ENCODE assay signal across 10 cellular contexts in genomic region chr7:117110480-117111315, GRCh38.
DNase-seq lines count a peak whose midpoint lies in the region; ATAC-seq, FAIRE-seq and TF ChIP-seq lines count a peak whose summit lies in the region.
"Had no signal": no experiment of that assay in that cellular context is flagged by ENCODE, and none has a peak within 500 bp of the region (broad histone marks: within the 10 kb centered on the region; RNA-seq: fewer than 3 reads in every experiment).

No MANE protein-coding gene starts in this region.

- H3K36me3 Mint-ChIP-seq in activated naive CD4-positive, alpha-beta T cell treated with anti-CD3 and anti-CD28 coated beads, Interleukin-2, amount 50 U/mL, for 72 hours: peaks cover 6 to 7% of the 10 kb centered on the region in 2 donors
- H3K36me3 Mint-ChIP-seq in Caco-2 (ENCODE audit: insufficient read depth, unreplicated experiment): peaks cover 15% of the 10 kb centered on the region

- peak; percentile 97 for ATAC-seq in GM21529 (IDR thresholded peaks at IDR 0.05; ENCODE audit: unreplicated experiment)
- peak; percentile 97 for ATAC-seq in activated naive CD4-positive, alpha-beta T cell treated with anti-CD3 and anti-CD28 coated beads, Interleukin-2, amount 50 U/mL, for 72 hours

- peak overlapping the region in 1 of 2 donors; percentile 81 for H3K27ac Mint-ChIP-seq in activated naive CD4-positive, alpha-beta T cell treated with anti-CD3 and anti-CD28 coated beads, Interleukin-2, amount 50 U/mL, for 72 hours
- no peak overlapping the region for H3K27ac Mint-ChIP-seq in Caco-2 (ENCODE audit: unreplicated experiment)

- H3F3A ChIP-seq in MM.1S (ENCODE audit: insufficient read depth, low read length): peaks cover 15% of the 10 kb centered on the region

- no peaks in the 10 kb centered on the region for H3K9me3 ChIP-seq in MM.1S (replicated peaks; ENCODE audit: insufficient read depth, low read length)
- H3K9me3 ChIP-seq in Caco-2: no peaks in the 10 kb centered on the region

- H3K4me1 Mint-ChIP-seq in Caco-2 (ENCODE audit: low read depth, unreplicated experiment): no peaks in the 10 kb centered on the region

- H2AFZ ChIP-seq in MM.1S (ENCODE audit: low read length): peak overlapping the region; percentile 57

- H3K9me2 ChIP-seq in MM.1S (replicated peaks; ENCODE audit: insufficient read depth, low read length): no peaks in the 10 kb centered on the region

- peaks cover 3% of the 10 kb centered on the region; the same call in 1 of the 2 replicates for H4K20me1 ChIP-seq in MM.1S (ENCODE audit: insufficient read depth, low read length)

- DNase-seq in GM12891 (ENCODE audit: insufficient read length, low spot score) (peak; percentile 22), MM.1S (peak; percentile 91), coronary artery (ENCODE audit: low spot score) (no peak), NCI-H128 (lab: John Stamatoyannopoulos, UW; ENCODE audit: unreplicated experiment) (no peak), Caco-2 (no peak)
- DNase-seq in activated naive CD4-positive, alpha-beta T cell treated with anti-CD3 and anti-CD28 coated beads, Interleukin-2, amount 50 U/mL, for 72 hours (ENCODE audit: low spot score in 2 of 2): peak in 1 of 2 donors; percentile 38
- DNase-seq in stimulated activated CD4-positive, alpha-beta T cell treated with anti-CD3 and anti-CD28 coated beads, Interleukin-15, amount 100 ng/mL, for 1 hour (ENCODE audit: low read depth in 1 of 2, low spot score in 1 of 2): peak; percentile 10 to 12

- H3K27me3 Mint-ChIP-seq in Caco-2 (ENCODE audit: insufficient read depth, unreplicated experiment): no peaks in the 10 kb centered on the region

- TF ChIP-seq CTCF in MM.1S (IDR thresholded peaks at IDR 0.05; ENCODE audit: low read length) (no peak), coronary artery (IDR thresholded peaks at IDR 0.05) (no peak), Caco-2 (IDR thresholded peaks at IDR 0.05; ENCODE audit: insufficient read depth in 1 of 2, low read depth in 1 of 2, low read length in 1 of 2, severe bottlenecking in 1 of 2, unreplicated experiment in 1 of 2) (no peak)

- H3K4me2 ChIP-seq in MM.1S (ENCODE audit: low read depth, low read length): peak overlapping the region; percentile 80

- H3K27me3 ChIP-seq in MM.1S (replicated peaks; ENCODE audit: insufficient read depth, low read length): no peaks in the 10 kb centered on the region
- no peaks in the 10 kb centered on the region for H3K27me3 ChIP-seq in Caco-2 (replicated peaks; ENCODE audit: control insufficient read depth, insufficient read depth, low read length)

- CTCF ChIA-PET in Caco-2 (lab: Charles Lee): no interaction called here

- no peak for TF ChIP-seq POLR2A in GM12891 (IDR thresholded peaks at IDR 0.05; ENCODE audit: low read depth, low read length)

- peak overlapping the region; percentile 34 for H3K4me3 ChIP-seq in MM.1S (ENCODE audit: low read length)
- H3K4me3 ChIP-seq in coronary artery: no peak overlapping the region
- H3K4me3 ChIP-seq in Caco-2 (ENCODE audit: low read depth, low read length): no peak overlapping the region

- intact Hi-C loops in Caco-2 (cut with micrococcal nuclease; ENCODE audit: unreplicated experiment): no loop called here

- FAIRE-seq in GM12891 (lab: Jason Lieb, UNC): peak; percentile 94
- FAIRE-seq: colon had no signal

- H3K36me3 ChIP-seq in MM.1S (replicated peaks; ENCODE audit: insufficient read depth, low read length) (no peaks in the 10 kb centered on the region), Caco-2 (ENCODE audit: control insufficient read depth, insufficient read depth, low read length) (no peaks in the 10 kb centered on the region)

- H3K79me2 ChIP-seq in MM.1S (ENCODE audit: low read length): 0 out of 2 replicates have a peak, but pooled peaks cover 3% of the 10 kb centered on the region

- peaks cover 3 to 5% of the 10 kb centered on the region in 2 donors for H3K9me3 Mint-ChIP-seq in activated naive CD4-positive, alpha-beta T cell treated with anti-CD3 and anti-CD28 coated beads, Interleukin-2, amount 50 U/mL, for 72 hours
- no peaks in the 10 kb centered on the region for H3K9me3 Mint-ChIP-seq in Caco-2 (ENCODE audit: unreplicated experiment)

- peaks cover 19% of the 10 kb centered on the region for H3K4me1 ChIP-seq in MM.1S (ENCODE audit: low read length)
- H3K4me1 ChIP-seq in Caco-2: no peaks in the 10 kb centered on the region

- H3K27ac ChIP-seq in MM.1S (ENCODE audit: low read length) (peak overlapping the region; percentile 39; the same call in 1 of the 2 replicates), coronary artery (peak overlapping the region in 1 of 2 donors; percentile 16)
- H3K27ac ChIP-seq: HL-60 had no signal

- no peak overlapping the region for H3K4me3 Mint-ChIP-seq in Caco-2 (ENCODE audit: unreplicated experiment)

- H3K9ac ChIP-seq in MM.1S (ENCODE audit: low read length): peak overlapping the region; percentile 16; the same call in 1 of the 2 replicates

- no TSS peak for BruUV-seq in Caco-2 (replicated peaks; lab: Mats Ljungman, UMichigan)

- POLR2A ChIA-PET in Caco-2 (lab: Charles Lee): no interaction called here

TF ChIP-seq in GM12891, 5 proteins besides CTCF, POLR2A, EP300 and RAD21:
- TF ChIP-seq TAF1 (IDR thresholded peaks at IDR 0.05; ENCODE audit: low read depth, low read length): no peak

Comparison
In these comparisons a context has a peak if more than half of its experiments do, and no peak if none do; other contexts are left out.
1. DNase-seq: peak in GM12891 (single experiment), MM.1S (single experiment) and stimulated activated CD4-positive, alpha-beta T cell treated with anti-CD3 and anti-CD28 coated beads, Interleukin-15, amount 100 ng/mL, for 1 hour (2 of 2); none in coronary artery (single experiment), NCI-H128 (single experiment) and Caco-2 (0 of 2).